8 cellular contexts compared by ENCODE assay signal in the genomic region with DNA sequence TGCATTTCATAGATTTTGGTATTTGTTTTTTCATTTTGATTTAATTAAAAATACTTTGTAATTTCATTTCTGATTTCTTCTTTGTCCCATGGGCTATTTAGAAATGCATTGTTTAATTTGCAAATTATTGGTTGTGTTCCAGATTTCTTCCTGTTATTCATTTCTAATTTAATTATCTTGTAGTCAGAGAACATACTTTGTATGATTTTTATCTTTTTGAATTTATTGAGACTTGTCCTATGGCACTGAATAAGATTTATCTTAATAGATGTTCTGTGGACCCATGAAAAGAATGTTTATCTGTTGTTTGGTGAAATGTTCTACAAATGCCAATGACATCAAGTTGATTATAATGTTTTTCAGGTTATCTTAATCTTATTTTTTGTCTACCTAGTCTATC. TPM values are rescaled to one million over a fixed set of nuclear protein-coding genes. Genes with fewer than 3 reads are reported as not detected.
"Had no signal": no experiment of that assay in that cellular context is flagged by ENCODE, and none has a peak within 500 bp of the region (broad histone marks: within the 10 kb centered on the region; RNA-seq: fewer than 3 reads in every experiment).

No MANE protein-coding gene starts in this region.

- H3K4me3 ChIP-seq: GM23338 had no signal

- ATAC-seq: GM23338 had no signal

- FAIRE-seq: H1, H54, HTR-8/SVneo had no signal

- DNase-seq: H9, HCEC 1CT, IMR-90, KBM-7 had no signal

RNA-seq across cellular contexts. Expression of a gene that starts 16.1 kb away (rescaled TPM):
- total RNA-seq: IMR-90 had no signal
- polyA plus RNA-seq: IMR-90 had no signal
